In genomic region chr18:9851511-9851910, GRCh38 we compare ENCODE assay signal across 1 cellular context.
TF ChIP-seq lines count a peak whose summit lies in the region.

No MANE protein-coding gene starts in this region.

TF ChIP-seq in K562, 482 proteins besides CTCF, POLR2A, EP300 and RAD21 (continued from another document):
- TF ChIP-seq ZNF609 (CRISPR knock-in tag; IDR thresholded peaks at IDR 0.05; ENCODE audit: borderline replicate concordance) (no peak), E2F4 (CRISPR knock-in tag; IDR thresholded peaks at IDR 0.05; ENCODE audit: low read depth) (no peak), ZNF589 (CRISPR knock-in tag; IDR thresholded peaks at IDR 0.05; ENCODE audit: low read depth) (0 out of 2 replicates have a peak, but pooled peaks have one; percentile 35), HNRNPL (IDR thresholded peaks at IDR 0.05; ENCODE audit: low read depth, low read length) (no peak), KHSRP (IDR thresholded peaks at IDR 0.05) (no peak), HSF4 (CRISPR knock-in tag; IDR thresholded peaks at IDR 0.05; ENCODE audit: borderline replicate concordance) (no peak), PBX2 (CRISPR knock-in tag; IDR thresholded peaks at IDR 0.05; ENCODE audit: low read depth) (no peak), PBX2 (tag; conservative IDR thresholded peaks at IDR 0.05; ENCODE audit: low read depth) (peak; percentile 22; the same call in 1 of the 2 replicates), PRMT5 (CRISPR knock-in tag; IDR thresholded peaks at IDR 0.05) (no peak), CEBPG (CRISPR knock-in tag; IDR thresholded peaks at IDR 0.05) (no peak), CEBPG (tag; conservative IDR thresholded peaks at IDR 0.05 in 1 of 2, IDR thresholded peaks at IDR 0.05 in 1 of 2) (peak; percentile 81 to 97), CBX3 (IDR thresholded peaks at IDR 0.05; ENCODE audit: borderline replicate concordance in 1 of 2, low read length in 2 of 2) (no peak), RBM25 (IDR thresholded peaks at IDR 0.05; ENCODE audit: low read depth, low read length, severe bottlenecking) (peak; percentile 15), MYNN (IDR thresholded peaks at IDR 0.05) (no peak), MYNN (CRISPR knock-in tag; IDR thresholded peaks at IDR 0.05) (no peak), ZBTB9 (CRISPR knock-in tag; IDR thresholded peaks at IDR 0.05) (no peak), KLF6 (CRISPR knock-in tag; IDR thresholded peaks at IDR 0.05; ENCODE audit: borderline replicate concordance) (no peak), MEIS2 (IDR thresholded peaks at IDR 0.05; ENCODE audit: partially characterized antibody) (peak; percentile 44), ZNF124 (CRISPR knock-in tag; IDR thresholded peaks at IDR 0.05) (no peak), PURB (CRISPR knock-in tag; IDR thresholded peaks at IDR 0.05; ENCODE audit: low read depth) (no peak), TEAD2 (tag; IDR thresholded peaks at IDR 0.05) (no peak), CEBPB (tag; IDR thresholded peaks at IDR 0.05) (peak; percentile 93), EP400 (IDR thresholded peaks at IDR 0.05) (0 out of 2 replicates have a peak, but pooled peaks have one; percentile 20)
